16 cellular contexts compared by ENCODE assay signal in the genomic region with DNA sequence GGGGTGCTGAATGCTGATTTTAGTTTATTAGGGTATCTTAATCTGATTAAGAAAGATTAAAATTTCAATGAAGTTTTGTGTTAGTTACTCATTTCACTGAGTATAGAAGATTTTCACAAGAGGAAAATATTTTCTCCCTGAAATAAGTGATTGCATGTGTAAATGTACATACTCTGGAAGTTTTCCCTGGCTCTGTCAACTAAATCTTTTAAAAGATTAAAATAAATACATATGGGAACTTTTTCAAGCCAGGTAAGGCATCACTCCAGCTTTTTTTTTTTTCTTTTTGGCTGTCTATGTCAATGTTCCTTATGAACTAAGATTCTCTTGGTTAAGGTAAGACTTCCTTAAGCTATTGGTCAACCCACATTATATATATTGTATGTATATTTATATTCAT.
DNase-seq lines count a peak whose midpoint lies in the region; ATAC-seq and TF ChIP-seq lines count a peak whose summit lies in the region.
"Had no signal": no experiment of that assay in that cellular context is flagged by ENCODE, and none has a peak within 500 bp of the region (broad histone marks: within the 10 kb centered on the region; RNA-seq: fewer than 3 reads in every experiment).

No MANE protein-coding gene starts in this region.

- peaks cover 73% of the 10 kb centered on the region for H3K79me2 ChIP-seq in smooth muscle cell (ENCODE audit: low read depth)

- no peak for TF ChIP-seq POLR2A in stomach (IDR thresholded peaks at IDR 0.05)

- peaks cover 22% of the 10 kb centered on the region for H3K4me1 ChIP-seq in adipocyte (ENCODE audit: control insufficient read depth, insufficient read depth, low read length)
- no peaks in the 10 kb centered on the region for H3K4me1 ChIP-seq in smooth muscle cell (ENCODE audit: low read depth)
- peaks cover 0 to 44% (median 17%) of the 10 kb centered on the region in 4 donors for H3K4me1 ChIP-seq in stomach
- H3K4me1 ChIP-seq: HAP-1 had no signal

- no peak overlapping the region for H3K4me3 Mint-ChIP-seq in osteocyte (ENCODE audit: unreplicated experiment)
- no peak overlapping the region for H3K4me3 Mint-ChIP-seq in activated T-cell treated with anti-CD3 and anti-CD28 coated beads, Interleukin-2, amount 50 U/mL, for 4 hours
- H3K4me3 Mint-ChIP-seq: CD4-positive, CD25-positive, alpha-beta regulatory T cell; CD8-positive, alpha-beta memory T cell had no signal

- no peak overlapping the region for H3K4me2 ChIP-seq in smooth muscle cell

- no peaks in the 10 kb centered on the region for H3K27me3 ChIP-seq in adipocyte (replicated peaks; ENCODE audit: control insufficient read depth, insufficient read depth, low read length)
- no peaks in the 10 kb centered on the region for H3K27me3 ChIP-seq in smooth muscle cell (ENCODE audit: low read depth)
- no peaks in the 10 kb centered on the region for H3K27me3 ChIP-seq in stomach
- H3K27me3 ChIP-seq: BE2C had no signal

- intact Hi-C loops in stomach (cut with DNase I; ENCODE audit: low total_unique reads) = no loop called here

- H4K20me1 ChIP-seq in smooth muscle cell (ENCODE audit: low read depth) = peaks cover 76% of the 10 kb centered on the region

- H3K4me1 Mint-ChIP-seq in osteocyte (ENCODE audit: unreplicated experiment) = peaks cover 10% of the 10 kb centered on the region
- H3K4me1 Mint-ChIP-seq in activated T-cell treated with anti-CD3 and anti-CD28 coated beads, Interleukin-2, amount 50 U/mL, for 4 hours (ENCODE audit: low read depth) = no peaks in the 10 kb centered on the region
- H3K4me1 Mint-ChIP-seq: CD4-positive, CD25-positive, alpha-beta regulatory T cell; CD8-positive, alpha-beta memory T cell had no signal

- H3K27ac ChIP-seq in smooth muscle cell (ENCODE audit: low read depth) (peak overlapping the region; percentile 96), stomach (peak overlapping the region in 2 of 5 donors; percentile 36 to 42)
- H3K27ac ChIP-seq: GM23248 had no signal

- ATAC-seq in activated T-cell treated with anti-CD3 and anti-CD28 coated beads, Interleukin-2, amount 50 U/mL, for 4 hours = no peak

- no peak for TF ChIP-seq EP300 in stomach (IDR thresholded peaks at IDR 0.05)

- H3K36me3 ChIP-seq in adipocyte (ENCODE audit: control insufficient read depth, insufficient read depth, low read length, severe bottlenecking) (peaks cover 80% of the 10 kb centered on the region), smooth muscle cell (ENCODE audit: low read depth) (peaks cover 54% of the 10 kb centered on the region), stomach (peaks cover 37 to 80% (median 76%) of the 10 kb centered on the region in 4 donors)

- H2AFZ ChIP-seq in smooth muscle cell (ENCODE audit: low read depth) = no peak overlapping the region
- H2AFZ ChIP-seq: GM23248 had no signal

- H3K27ac Mint-ChIP-seq in osteocyte (ENCODE audit: unreplicated experiment) = peak overlapping the region; percentile 43
- H3K27ac Mint-ChIP-seq: CD4-positive, CD25-positive, alpha-beta regulatory T cell; CD8-positive, alpha-beta memory T cell had no signal

- DNase-seq in LNCaP clone FGC (ENCODE audit: low read depth) (peak; percentile 32), adipocyte (ENCODE audit: low read depth) (no peak), osteocyte (ENCODE audit: extremely low spot score, unreplicated experiment) (no peak), smooth muscle cell (lab: John Stamatoyannopoulos, UW; ENCODE audit: unreplicated experiment) (no peak), DMS53 (lab: John Stamatoyannopoulos, UW) (no peak), stomach (no peak)
- DNase-seq in activated T-cell treated with anti-CD3 and anti-CD28 coated beads, Interleukin-2, amount 50 U/mL, for 4 hours = no peak
- DNase-seq: ACHN; BE2C; C1 segment of cervical spinal cord; CD4-positive, CD25-positive, alpha-beta regulatory T cell; CD8-positive, alpha-beta memory T cell; COR-L47; DMS 273 treated with DMSO at 0.1 percent for 48 hours; GM23248 had no signal

- peak overlapping the region; percentile 14 for H3K9ac ChIP-seq in adipocyte (ENCODE audit: low read length)
- no peak overlapping the region for H3K9ac ChIP-seq in smooth muscle cell (ENCODE audit: low read depth)
- H3K9ac ChIP-seq: GM23248 had no signal

- no peaks in the 10 kb centered on the region for H3K9me3 ChIP-seq in adipocyte (ENCODE audit: control insufficient read depth, low read length)
- H3K9me3 ChIP-seq in smooth muscle cell (replicated peaks; ENCODE audit: low read depth) = no peaks in the 10 kb centered on the region
- no peaks in the 10 kb centered on the region for H3K9me3 ChIP-seq in stomach
- H3K9me3 ChIP-seq: BE2C, HAP-1 had no signal

- TF ChIP-seq CTCF in LNCaP clone FGC (IDR thresholded peaks at IDR 0.05; ENCODE audit: control insufficient read depth, extremely low read depth, insufficient read depth) = no peak
- TF ChIP-seq CTCF in osteocyte (IDR thresholded peaks at IDR 0.05) = no peak
- TF ChIP-seq CTCF in smooth muscle cell (IDR thresholded peaks at IDR 0.05; ENCODE audit: borderline replicate concordance, insufficient read depth, poor library complexity, severe bottlenecking) = no peak
- no peak for TF ChIP-seq CTCF in stomach (IDR thresholded peaks at IDR 0.05)

- no peaks in the 10 kb centered on the region for H3K9me3 Mint-ChIP-seq in osteocyte (ENCODE audit: unreplicated experiment)
- no peaks in the 10 kb centered on the region for H3K9me3 Mint-ChIP-seq in activated T-cell treated with anti-CD3 and anti-CD28 coated beads, Interleukin-2, amount 50 U/mL, for 4 hours
- H3K9me3 Mint-ChIP-seq: CD4-positive, CD25-positive, alpha-beta regulatory T cell; CD8-positive, alpha-beta memory T cell had no signal

- peaks cover 63% of the 10 kb centered on the region for H3F3A ChIP-seq in smooth muscle cell (ENCODE audit: low read depth)

- H3K4me3 ChIP-seq in LNCaP clone FGC (ENCODE audit: low read depth, low read length) (no peak overlapping the region), adipocyte (ENCODE audit: low read length) (no peak overlapping the region), smooth muscle cell (no peak overlapping the region), stomach (no peak overlapping the region)
- H3K4me3 ChIP-seq: GM23248, HAP-1 had no signal

- H3K36me3 Mint-ChIP-seq in osteocyte (ENCODE audit: unreplicated experiment) = peaks cover 61% of the 10 kb centered on the region
- peaks cover 8% of the 10 kb centered on the region for H3K36me3 Mint-ChIP-seq in activated T-cell treated with anti-CD3 and anti-CD28 coated beads, Interleukin-2, amount 50 U/mL, for 4 hours (ENCODE audit: insufficient read depth)

- no peaks in the 10 kb centered on the region for H3K27me3 Mint-ChIP-seq in osteocyte (ENCODE audit: unreplicated experiment)
- H3K27me3 Mint-ChIP-seq in activated T-cell treated with anti-CD3 and anti-CD28 coated beads, Interleukin-2, amount 50 U/mL, for 4 hours (ENCODE audit: low read depth) = no peaks in the 10 kb centered on the region
- H3K27me3 Mint-ChIP-seq: CD4-positive, CD25-positive, alpha-beta regulatory T cell; CD8-positive, alpha-beta memory T cell had no signal
